Comparison of ENCODE assay signal across 3 cellular contexts in the genomic region with DNA sequence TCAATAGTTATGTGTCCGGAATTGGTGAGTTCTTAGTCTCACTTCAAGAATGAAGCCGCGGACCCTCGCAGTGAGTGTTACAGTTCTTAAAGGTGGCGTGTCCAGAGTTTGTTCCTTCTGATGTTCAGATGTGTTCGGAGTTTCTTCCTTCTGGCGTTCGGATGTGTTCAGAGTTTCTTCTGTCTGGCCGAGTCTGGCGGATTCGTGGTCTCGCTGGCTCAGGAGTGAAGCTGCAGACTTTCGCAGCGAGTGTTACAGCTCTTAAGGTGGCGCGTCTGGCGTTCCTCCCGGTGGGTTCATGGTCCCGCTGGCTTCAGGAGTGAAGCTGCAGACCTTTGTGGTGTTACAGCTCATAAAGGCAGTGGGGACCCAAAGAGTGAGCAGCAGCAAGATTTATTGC. TPM values are rescaled to one million over a fixed set of nuclear protein-coding genes. Genes with fewer than 3 reads are reported as not detected.
"Had no signal": no experiment of that assay in that cellular context is flagged by ENCODE, and none has a peak within 500 bp of the region (broad histone marks: within the 10 kb centered on the region; RNA-seq: fewer than 3 reads in every experiment).

No MANE protein-coding gene starts in this region.

RNA-seq across cellular contexts. Expression of a gene that starts 49.3 kb away (rescaled TPM):
- total RNA-seq: LHCN-M2, M059J, MCF 10A had no signal
